ENCODE assay signal across 22 cellular contexts in genomic region chr20:22617160-22617559, GRCh38. TPM values are rescaled to one million over a fixed set of nuclear protein-coding genes. Genes with fewer than 3 reads are reported as not detected.
A peak's percentile ranks its signal among the peaks of the same experiment; 100 is the strongest.
DNase-seq lines count a peak whose midpoint lies in the region; ATAC-seq, FAIRE-seq and TF ChIP-seq lines count a peak whose summit lies in the region.
"Had no signal": no experiment of that assay in that cellular context is flagged by ENCODE, and none has a peak within 500 bp of the region (broad histone marks: within the 10 kb centered on the region; RNA-seq: fewer than 3 reads in every experiment).

No MANE protein-coding gene starts in this region.

- H3K36me3 ChIP-seq in bronchial epithelial cell (ENCODE audit: control insufficient read depth, insufficient read depth, low read length) = no peaks in the 10 kb centered on the region
- no peaks in the 10 kb centered on the region for H3K36me3 ChIP-seq in pancreas
- H3K36me3 ChIP-seq in ovary = no peaks in the 10 kb centered on the region
- H3K36me3 ChIP-seq: tibial artery had no signal

- intact Hi-C loops in pancreas (cut with DNase I) = no loop called here
- intact Hi-C loops in ovary (cut with DNase I) = no loop called here

- peak; percentile 82 for DNase-seq in HPDE6-E6E7 (ENCODE audit: extremely low spot score)
- peak; percentile 66 for DNase-seq in OCI-M1 (lab: John Stamatoyannopoulos, UW)
- peak; percentile 96 for DNase-seq in bronchial epithelial cell (ENCODE audit: low read depth)
- peak in 5 of 6 donors; percentile 62 to 85 (median 82) for DNase-seq in pancreas
- DNase-seq in ovary = no peak
- no peak for DNase-seq in stimulated activated CD4-positive, alpha-beta T cell treated with anti-CD3 and anti-CD28 coated beads, Interleukin-2, amount 100 ng/mL, for 24 hours
- DNase-seq in NK-92 treated with Interleukin-12 subunit alpha and Interleukin-12 subunit beta, amount 100 ng/mL, for 24 hours (lab: John Stamatoyannopoulos, UW) = no peak
- DNase-seq: activated CD4-positive, alpha-beta T cell treated with anti-CD3 and anti-CD28 coated beads, Interleukin-2, amount 10 ng/mL, durations not matched to agents 7 days and 5 days; activated naive CD4-positive, alpha-beta T cell treated with anti-CD3 and anti-CD28 coated beads, Interleukin-2, amount 10 ng/mL, durations not matched to agents 7 days and 5 days; dermis blood vessel endothelial cell; immature natural killer cell; Karpas-422; mesendoderm; NCI-H1417 treated with DMSO at 0.1 percent for 48 hours; NCI-H446; nephron progenitor cell; psoas muscle; T1000; tibial artery had no signal

- peak overlapping the region in 1 of 4 donors; percentile 33 for H3K27ac ChIP-seq in pancreas
- H3K27ac ChIP-seq in ovary = no peak overlapping the region
- H3K27ac ChIP-seq: psoas muscle, tibial artery had no signal

- H3K27me3 ChIP-seq in bronchial epithelial cell (ENCODE audit: control insufficient read depth, insufficient read depth, low read length) = no peaks in the 10 kb centered on the region
- no peaks in the 10 kb centered on the region for H3K27me3 ChIP-seq in pancreas
- H3K27me3 ChIP-seq in ovary = no peaks in the 10 kb centered on the region

- WGBS in pancreas, 2 donors = 12 to 16% methylated on average over 3 of the region's 3 CpGs
- 49 to 53% (median 51%) methylated on average over 3 of the region's 3 CpGs for WGBS in ovary, 3 donors

- no peak for FAIRE-seq in bronchial epithelial cell (lab: Jason Lieb, UNC)
- no peak for FAIRE-seq in pancreas (lab: Jason Lieb, UNC)
- FAIRE-seq: D721Med had no signal

- H3K4me1 ChIP-seq in pancreas (no peaks in the 10 kb centered on the region), ovary (ENCODE audit: insufficient read depth) (no peaks in the 10 kb centered on the region)
- H3K4me1 ChIP-seq: psoas muscle, tibial artery had no signal

- no peak overlapping the region for H3K4me3 ChIP-seq in bronchial epithelial cell (ENCODE audit: low read depth, low read length)
- no peak overlapping the region for H3K4me3 ChIP-seq in pancreas
- H3K4me3 ChIP-seq in ovary = no peak overlapping the region
- H3K4me3 ChIP-seq: psoas muscle, tibial artery had no signal

- no peak for TF ChIP-seq POLR2A in ovary (IDR thresholded peaks at IDR 0.05)

- TF ChIP-seq CTCF in bronchial epithelial cell (IDR thresholded peaks at IDR 0.05; ENCODE audit: insufficient read depth, low read length, severe bottlenecking) (no peak), pancreas (IDR thresholded peaks at IDR 0.05) (no peak), ovary (IDR thresholded peaks at IDR 0.05) (no peak)

- TF ChIP-seq EP300 in ovary (IDR thresholded peaks at IDR 0.05) = no peak

- ATAC-seq in pancreas = peak; percentile 95 to 98 (median 98)
- ATAC-seq in GM19351 (IDR thresholded peaks at IDR 0.05; ENCODE audit: unreplicated experiment) = no peak
- ATAC-seq: psoas muscle had no signal

- H3K9me3 ChIP-seq in pancreas = no peaks in the 10 kb centered on the region
- H3K9me3 ChIP-seq in ovary = no peaks in the 10 kb centered on the region
- H3K9me3 ChIP-seq: psoas muscle, tibial artery had no signal

RNA-seq across cellular contexts. Expression of gene FOXA2, which starts 32.8 kb away (rescaled TPM):
- total RNA-seq in bronchial epithelial cell (5.1 and 6.8 TPM in 2 replicates), pancreas (10 to 100 TPM; 14.2 to 30.1 (median 18.3) TPM), ovary (1 to 10 TPM in 2 of 7 donors, under 1 TPM in 2, not detected in 3; 0.24 to 6.4 (median 0.91) TPM)
- polyA plus RNA-seq in pancreas (10 to 100 TPM; 15.6 to 30.4 TPM), ovary (not detected)
- total RNA-seq: activated CD4-positive, alpha-beta T cell treated with anti-CD3 and anti-CD28 coated beads, Interleukin-2, amount 10 ng/mL, durations not matched to agents 7 days and 5 days; dermis blood vessel endothelial cell; psoas muscle had no signal
- polyA plus RNA-seq: BJ, immature natural killer cell had no signal

Comparison
In these comparisons a context has a peak if more than half of its experiments do, and no peak if none do; other contexts are left out.
1. DNase-seq: peak in HPDE6-E6E7 (single experiment), OCI-M1 (single experiment), bronchial epithelial cell (single experiment) and pancreas (5 of 6); none in ovary (0 of 5), stimulated activated CD4-positive, alpha-beta T cell treated with anti-CD3 and anti-CD28 coated beads, Interleukin-2, amount 100 ng/mL, for 24 hours (0 of 2) and NK-92 treated with Interleukin-12 subunit alpha and Interleukin-12 subunit beta, amount 100 ng/mL, for 24 hours (single experiment).